ENCODE assay signal across 22 cellular contexts in the genomic region with DNA sequence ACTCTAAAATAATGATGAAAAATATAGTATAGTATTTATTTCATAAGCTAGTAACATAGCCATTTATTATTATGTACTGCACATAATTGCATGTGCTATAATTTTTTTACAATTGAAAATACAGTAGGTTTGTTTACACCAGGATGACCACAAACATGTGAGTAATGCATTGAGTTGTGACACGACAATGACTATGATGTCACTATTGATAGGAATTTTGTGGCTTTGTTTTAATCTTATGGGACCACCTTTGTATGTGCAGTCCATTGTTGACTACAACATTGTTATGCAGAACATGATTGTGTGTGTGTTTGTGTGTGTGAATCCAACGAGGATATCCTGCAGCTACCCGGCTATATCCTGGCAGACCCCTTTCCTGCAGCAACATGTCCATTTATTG.
DNase-seq lines count a peak whose midpoint lies in the region; ATAC-seq, FAIRE-seq and TF ChIP-seq lines count a peak whose summit lies in the region.
"Had no signal": no experiment of that assay in that cellular context is flagged by ENCODE, and none has a peak within 500 bp of the region (broad histone marks: within the 10 kb centered on the region; RNA-seq: fewer than 3 reads in every experiment).

No MANE protein-coding gene starts in this region.

- CTCF ChIA-PET in HepG2 (lab: Yijun Ruan, JAX; ENCODE audit: low intra/inter-chr PET ratio, low total read pairs), result no interaction called here

- no peak for FAIRE-seq in HepG2 (lab: Jason Lieb, UNC)
- FAIRE-seq: A549, G401.6, GM12892, H1 had no signal

- no peaks in the 10 kb centered on the region for H3K9me3 Mint-ChIP-seq in endothelial cell (ENCODE audit: unreplicated experiment)
- H3K9me3 Mint-ChIP-seq: CD4-positive, alpha-beta memory T cell; H9 had no signal

- no peak overlapping the region for H3K9ac ChIP-seq in HepG2 (ENCODE audit: insufficient read depth, low read depth, low read length)
- H3K9ac ChIP-seq: GM23248 had no signal

- TF ChIP-seq CTCF in HepG2 (CRISPR knock-in tag; IDR thresholded peaks at IDR 0.05) (no peak), right lobe of liver (IDR thresholded peaks at IDR 0.05) (no peak), endothelial cell (IDR thresholded peaks at IDR 0.05; ENCODE audit: unreplicated experiment) (no peak), adrenal gland (IDR thresholded peaks at IDR 0.05) (no peak)

- no TSS peak for BruUV-seq in HepG2 (replicated peaks; lab: Mats Ljungman, UMichigan)

- ATAC-seq in HepG2 (no peak), right lobe of liver (no peak), HG02973 (IDR thresholded peaks at IDR 0.05; ENCODE audit: unreplicated experiment) (no peak)
- ATAC-seq: A549, HCT116 had no signal

- no peak overlapping the region for H3K4me3 Mint-ChIP-seq in endothelial cell (ENCODE audit: unreplicated experiment)
- H3K4me3 Mint-ChIP-seq: CD4-positive, alpha-beta memory T cell; H9 had no signal

- TF ChIP-seq EP300 in HepG2 (IDR thresholded peaks at IDR 0.05; ENCODE audit: low read depth in 2 of 2, low read length in 2 of 2) (no peak), HepG2 (CRISPR knock-in tag; IDR thresholded peaks at IDR 0.05; ENCODE audit: borderline replicate concordance) (no peak)

- H3K4me3 ChIP-seq in HepG2 (replicated peaks in 1 of 3; ENCODE audit: insufficient read depth in 1 of 3, low read depth in 2 of 3, low read length in 3 of 3) (no peak overlapping the region), right lobe of liver (no peak overlapping the region), adrenal gland (no peak overlapping the region)
- H3K4me3 ChIP-seq: A549, GM23248 had no signal

- H3K27me3 ChIP-seq in HepG2 (ENCODE audit: control insufficient read depth in 1 of 2, insufficient read depth in 2 of 2, low read length in 2 of 2) (no peaks in the 10 kb centered on the region; a peak in 1 of 5 replicates), right lobe of liver (no peaks in the 10 kb centered on the region), adrenal gland (no peaks in the 10 kb centered on the region)

- H3K79me2 ChIP-seq in HepG2 (ENCODE audit: insufficient read depth, low read length), result no peaks in the 10 kb centered on the region

- peaks cover 3% of the 10 kb centered on the region for H3K27me3 Mint-ChIP-seq in endothelial cell (ENCODE audit: unreplicated experiment)

- H3K4me1 ChIP-seq in HepG2 (ENCODE audit: insufficient read depth, low read length) (no peaks in the 10 kb centered on the region), right lobe of liver (no peaks in the 10 kb centered on the region), adrenal gland (replicated peaks in 1 of 2) (no peaks in the 10 kb centered on the region)
- H3K4me1 ChIP-seq: A549 had no signal

- intact Hi-C loops in HepG2 (cut with micrococcal nuclease; ENCODE audit: unreplicated experiment), result no loop called here
- intact Hi-C loops in right lobe of liver (cut with DNase I), result no loop called here
- intact Hi-C loops in adrenal gland (cut with DNase I), result no loop called here

- H3K27ac ChIP-seq in HepG2 (ENCODE audit: extremely low read length, insufficient read depth, low read length), result no peak overlapping the region
- no peak overlapping the region for H3K27ac ChIP-seq in right lobe of liver
- no peak overlapping the region for H3K27ac ChIP-seq in adrenal gland
- H3K27ac ChIP-seq: A549, GM23248 had no signal

- no peak overlapping the region for H3K4me2 ChIP-seq in HepG2 (ENCODE audit: low read depth, low read length)
- H3K4me2 ChIP-seq: A549 had no signal

- TF ChIP-seq POLR2A in HepG2 (IDR thresholded peaks at IDR 0.05; ENCODE audit: insufficient read depth in 1 of 2, low read depth in 2 of 2, low read length in 2 of 2), result no peak
- no peak for TF ChIP-seq POLR2A in right lobe of liver (IDR thresholded peaks at IDR 0.05)
- no peak for TF ChIP-seq POLR2A in adrenal gland (IDR thresholded peaks at IDR 0.05)

- POLR2A ChIA-PET in HepG2 (lab: Yijun Ruan, JAX), result no interaction called here

- H3K9me3 ChIP-seq in HepG2 (ENCODE audit: low read length) (no peaks in the 10 kb centered on the region), right lobe of liver (no peaks in the 10 kb centered on the region), adrenal gland (replicated peaks in 1 of 3) (no peaks in the 10 kb centered on the region)
- H3K9me3 ChIP-seq: A549 had no signal

- peak overlapping the region; percentile 76 for H3K27ac Mint-ChIP-seq in endothelial cell (ENCODE audit: unreplicated experiment)
- H3K27ac Mint-ChIP-seq: CD4-positive, alpha-beta memory T cell; H9 had no signal

- in situ Hi-C loops in HepG2 (cut with HindIII; ENCODE audit: extremely low pct_ligation_motif_present, low pct_unique_long_range_greater_than_20kb), result no loop called here

- TF ChIP-seq RAD21 in HepG2 (CRISPR knock-in tag; IDR thresholded peaks at IDR 0.05), result no peak

- no peak for DNase-seq in HepG2 (ENCODE audit: low spot score)
- no peak for DNase-seq in right lobe of liver
- DNase-seq in RPMI7951 (ENCODE audit: low read depth), result peak; percentile 3
- no peak for DNase-seq in endothelial cell (ENCODE audit: low spot score)
- no peak for DNase-seq in SHP77 treated with DMSO at 0.1 percent for 48 hours (lab: John Stamatoyannopoulos, UW)
- no peak for DNase-seq in adrenal gland
- DNase-seq: 8988T; ACHN; C1 segment of cervical spinal cord; Calu3; CD4-positive, alpha-beta memory T cell; COR-L47; DMS53; DMS79 treated with DMSO at 0.1 percent for 48 hours; GM23248; H9 had no signal

- H3K4me1 Mint-ChIP-seq in endothelial cell (ENCODE audit: unreplicated experiment), result peaks cover 11% of the 10 kb centered on the region

- H3K36me3 Mint-ChIP-seq in endothelial cell (ENCODE audit: low read depth, unreplicated experiment), result no peaks in the 10 kb centered on the region
- H3K36me3 Mint-ChIP-seq: CD4-positive, alpha-beta memory T cell had no signal

- H2AFZ ChIP-seq in HepG2 (ENCODE audit: low read length), result no peak overlapping the region
- H2AFZ ChIP-seq: GM23248 had no signal

- H3K36me3 ChIP-seq in HepG2 (replicated peaks in 1 of 2; ENCODE audit: control insufficient read depth in 1 of 2, insufficient read depth in 2 of 2, low read length in 2 of 2) (no peaks in the 10 kb centered on the region), right lobe of liver (no peaks in the 10 kb centered on the region), adrenal gland (replicated peaks in 1 of 2) (no peaks in the 10 kb centered on the region)

- H4K20me1 ChIP-seq in HepG2 (ENCODE audit: insufficient read depth, low read length), result no peaks in the 10 kb centered on the region

- 0% methylated on average over 3 of the region's 3 CpGs for WGBS in HepG2 (ENCODE audit: low lambda C conversion rate)
- 54% methylated on average over 3 of the region's 3 CpGs for WGBS in right lobe of liver (ENCODE audit: insufficient coverage, low coverage, low lambda C conversion rate, missing lambda C conversion rate)
- 84 to 93% (median 87%) methylated on average over 3 of the region's 3 CpGs for WGBS in adrenal gland, 4 donors

TF ChIP-seq in HepG2, 621 proteins besides CTCF, POLR2A, EP300 and RAD21:
- TF ChIP-seq GTF2F1 (IDR thresholded peaks at IDR 0.05; ENCODE audit: low read length) (no peak), ATF7 (IDR thresholded peaks at IDR 0.05) (peak; percentile 65), ATF7 (CRISPR knock-in tag; IDR thresholded peaks at IDR 0.05) (no peak), CREB1 (IDR thresholded peaks at IDR 0.05) (peak; percentile 77), CREB1 (CRISPR knock-in tag; IDR thresholded peaks at IDR 0.05) (no peak)
